12 cellular contexts compared by ENCODE assay signal in genomic region chr1:61973100-61973837, GRCh38.
DNase-seq lines count a peak whose midpoint lies in the region; ATAC-seq and TF ChIP-seq lines count a peak whose summit lies in the region.
"Had no signal": no experiment of that assay in that cellular context is flagged by ENCODE, and none has a peak within 500 bp of the region (broad histone marks: within the 10 kb centered on the region; RNA-seq: fewer than 3 reads in every experiment).

No MANE protein-coding gene starts in this region.

- ATAC-seq in heart left ventricle (peak; percentile 60 to 80 (median 70)), left lobe of liver (peak; percentile 71), gastrocnemius medialis (peak; percentile 74 to 83)

- no peaks in the 10 kb centered on the region for H4K20me1 ChIP-seq in GM23248 (ENCODE audit: insufficient read depth)

- no peak overlapping the region for H2AFZ ChIP-seq in GM23248

- H3K27ac ChIP-seq in GM23248 (no peak overlapping the region), heart left ventricle (peak overlapping the region in 10 of 12 donors; percentile 7 to 66 (median 44)), gastrocnemius medialis (peak overlapping the region; percentile 6 to 83 (median 61))

- no peak overlapping the region for H3K4me2 ChIP-seq in GM23248 (ENCODE audit: unreplicated experiment)

- DNase-seq in GM23248 (peak; percentile 13), heart left ventricle (no peak), left lobe of liver (ENCODE audit: low spot score) (peak; percentile 67), gastrocnemius medialis (peak in 1 of 2 donors; percentile 27), NCI-H2029 (lab: John Stamatoyannopoulos, UW) (no peak), DMS53 (lab: John Stamatoyannopoulos, UW) (no peak)
- DNase-seq in activated effector memory CD4-positive, alpha-beta T cell treated with anti-CD3 and anti-CD28 coated beads, Interleukin-2, amount 50 U/mL, for 16 hours: no peak
- DNase-seq: AML-193; HCEC 1CT; NCI-H187; NK-92 treated with Interleukin-12 subunit alpha and Interleukin-12 subunit beta, amount 100 ng/mL, for 24 hours; SIG-M5 had no signal

- in situ Hi-C loops in GM23248 (cut with MboI): no loop called here
- in situ Hi-C loops in gastrocnemius medialis (cut with MboI; ENCODE audit: low sequenced_read_pairs in 4 of 4): no loop called here

- no peaks in the 10 kb centered on the region for H3K9me2 ChIP-seq in GM23248 (ENCODE audit: insufficient read depth)

- H3K27me3 ChIP-seq in GM23248 (replicated peaks; ENCODE audit: insufficient read depth): no peaks in the 10 kb centered on the region
- no peaks in the 10 kb centered on the region for H3K27me3 ChIP-seq in heart left ventricle
- no peaks in the 10 kb centered on the region for H3K27me3 ChIP-seq in gastrocnemius medialis

- H3K4me1 ChIP-seq in GM23248 (ENCODE audit: insufficient read depth): no peaks in the 10 kb centered on the region
- H3K4me1 ChIP-seq in heart left ventricle: peaks cover 0 to 18% (median 0%) of the 10 kb centered on the region in 12 donors
- peaks cover 31 to 35% of the 10 kb centered on the region in 2 donors for H3K4me1 ChIP-seq in gastrocnemius medialis

- H3K4me3 ChIP-seq in GM23248 (no peak overlapping the region), heart left ventricle (peak overlapping the region in 1 of 12 donors; percentile 13), gastrocnemius medialis (peak overlapping the region in 1 of 4 donors; percentile 28)

- H3K9me3 ChIP-seq in GM23248 (ENCODE audit: low read depth): no peaks in the 10 kb centered on the region
- H3K9me3 ChIP-seq in heart left ventricle: peaks cover 0 to 6% (median 0%) of the 10 kb centered on the region in 12 donors
- peaks cover 0 to 3% (median 0%) of the 10 kb centered on the region in 3 donors for H3K9me3 ChIP-seq in gastrocnemius medialis

- H3K9ac ChIP-seq in GM23248: no peak overlapping the region

- intact Hi-C loops in heart left ventricle (cut with DNase I) (loop anchor here in 1 of 10 donors (5.0 kb wide), 1 partner anchor 94 kb away; no protein-coding TSS in a partner anchor), gastrocnemius medialis (cut with DNase I; ENCODE audit: low total_unique reads) (loop anchor here (5.0 kb wide), 1 partner anchor 94 kb away; no protein-coding TSS in a partner anchor)

- no peaks in the 10 kb centered on the region for H3K36me3 ChIP-seq in GM23248 (ENCODE audit: low read depth)
- no peaks in the 10 kb centered on the region for H3K36me3 ChIP-seq in heart left ventricle
- no peaks in the 10 kb centered on the region for H3K36me3 ChIP-seq in gastrocnemius medialis

- H3F3A ChIP-seq in GM23248 (ENCODE audit: insufficient read depth): no peaks in the 10 kb centered on the region

- WGBS in GM23248 (ENCODE audit: low coverage in 1 of 2, low lambda C conversion rate in 2 of 2, missing lambda C conversion rate in 2 of 2), 2 experiments: 58 to 61% methylated on average over 8 of the region's 8 CpGs
- WGBS in heart left ventricle, 4 donors: 45 to 65% (median 60%) methylated on average over 8 of the region's 8 CpGs

- H3K79me2 ChIP-seq in GM23248 (ENCODE audit: insufficient read depth): no peaks in the 10 kb centered on the region

- no peak for TF ChIP-seq CTCF in heart left ventricle (IDR thresholded peaks at IDR 0.05)
- no peak for TF ChIP-seq CTCF in gastrocnemius medialis (IDR thresholded peaks at IDR 0.05 in 4 of 5, conservative IDR thresholded peaks at IDR 0.05 in 1 of 5)

- TF ChIP-seq POLR2A in heart left ventricle (IDR thresholded peaks at IDR 0.05): no peak
- no peak for TF ChIP-seq POLR2A in gastrocnemius medialis (IDR thresholded peaks at IDR 0.05)

Comparison
In these comparisons a context has a peak if more than half of its experiments do, and no peak if none do; other contexts are left out.
1. DNase-seq: peak in GM23248 (single experiment) and left lobe of liver (single experiment); none in heart left ventricle (0 of 5), activated effector memory CD4-positive, alpha-beta T cell treated with anti-CD3 and anti-CD28 coated beads, Interleukin-2, amount 50 U/mL, for 16 hours (single experiment), NCI-H2029 (single experiment) and DMS53 (single experiment).
2. Peak in every context shown above with its lines, with median percentiles within 50 percentile points of each other: ATAC-seq.